ENCODE assay signal across 1 cellular context in genomic region chr13:27424246-27425150, GRCh38.
TF ChIP-seq lines count a peak whose summit lies in the region.

GTF3A (plus strand) TSS chr13:27424619.

TF ChIP-seq in GM12878, 131 proteins besides CTCF, POLR2A, EP300 and RAD21 (continued from another document and continues in another):
- 0 out of 2 replicates have a peak, but pooled peaks have one; percentile 40 for TF ChIP-seq ZNF592 (IDR thresholded peaks at IDR 0.05)
- no peak for TF ChIP-seq ZBTB4 (CRISPR knock-in tag; IDR thresholded peaks at IDR 0.05)
- peak; percentile 100 for TF ChIP-seq IKZF1 (conservative IDR thresholded peaks at IDR 0.05)
- peak in 1 of 2 experiments; percentile 23; a peak in 1 of 3 replicates for TF ChIP-seq EGR1 (IDR thresholded peaks at IDR 0.05; ENCODE audit: borderline replicate concordance in 1 of 2, low read depth in 2 of 2, low read length in 2 of 2)
- TF ChIP-seq BRCA1 (IDR thresholded peaks at IDR 0.05; ENCODE audit: low read depth, low read length): no peak
- peak; percentile 85; the same call in 1 of the 2 replicates for TF ChIP-seq NR2F1 (conservative IDR thresholded peaks at IDR 0.05)
- TF ChIP-seq HCFC1 (IDR thresholded peaks at IDR 0.05; ENCODE audit: low read length): 0 out of 2 replicates have a peak, but pooled peaks have one; percentile 50
- peak; percentile 56; the same call in 1 of the 2 replicates for TF ChIP-seq BCLAF1 (IDR thresholded peaks at IDR 0.05)
- no peak for TF ChIP-seq RFX5 (IDR thresholded peaks at IDR 0.05; ENCODE audit: low read depth, low read length)
- peak; percentile 62; the same call in 1 of the 2 replicates for TF ChIP-seq NR2C1 (IDR thresholded peaks at IDR 0.05)
- TF ChIP-seq JUND (IDR thresholded peaks at IDR 0.05; ENCODE audit: low read depth, low read length): no peak
- TF ChIP-seq GATAD2B (conservative IDR thresholded peaks at IDR 0.05; ENCODE audit: low read depth): peak; percentile 95
- no peak for TF ChIP-seq HDAC2 (IDR thresholded peaks at IDR 0.05)
- TF ChIP-seq ZZZ3 (IDR thresholded peaks at IDR 0.05; ENCODE audit: control insufficient read depth, insufficient read length, low read depth): no peak
- no peak; the same call in 1 of the 2 replicates for TF ChIP-seq TAF1 (IDR thresholded peaks at IDR 0.05; ENCODE audit: borderline replicate concordance, low read depth, low read length)
- peak; percentile 77; the same call in 1 of the 2 replicates for TF ChIP-seq MLLT1 (IDR thresholded peaks at IDR 0.05)
- peak; percentile 55 for TF ChIP-seq USF2 (IDR thresholded peaks at IDR 0.05; ENCODE audit: borderline replicate concordance, low read depth, low read length)
- TF ChIP-seq ZNF687 (IDR thresholded peaks at IDR 0.05): peak; percentile 98
- no peak for TF ChIP-seq EED (IDR thresholded peaks at IDR 0.05; ENCODE audit: low read depth)
- peak; percentile 66; the same call in 1 of the 2 replicates for TF ChIP-seq POLR2AphosphoS2 (IDR thresholded peaks at IDR 0.05; ENCODE audit: low read depth, low read length)
- TF ChIP-seq SMARCA5 (IDR thresholded peaks at IDR 0.05): peak; percentile 83
- peak; percentile 65; the same call in 1 of the 2 replicates for TF ChIP-seq ZNF24 (IDR thresholded peaks at IDR 0.05)
- TF ChIP-seq MAX (IDR thresholded peaks at IDR 0.05; ENCODE audit: low read depth, low read length): peak; percentile 99
- TF ChIP-seq ESRRA (IDR thresholded peaks at IDR 0.05; ENCODE audit: low read length): no peak
- no peak for TF ChIP-seq MTA2 (IDR thresholded peaks at IDR 0.05; ENCODE audit: low read depth)
- peak; percentile 34; the same call in 1 of the 2 replicates for TF ChIP-seq RUNX3 (IDR thresholded peaks at IDR 0.05; ENCODE audit: low read length)
- no peak for TF ChIP-seq TBL1XR1 (IDR thresholded peaks at IDR 0.05; ENCODE audit: low read depth, low read length)
- TF ChIP-seq E4F1 (IDR thresholded peaks at IDR 0.05; ENCODE audit: borderline replicate concordance, partially characterized antibody): no peak
- TF ChIP-seq TCF7 (IDR thresholded peaks at IDR 0.05; ENCODE audit: borderline replicate concordance): no peak
- TF ChIP-seq EZH2 (IDR thresholded peaks at IDR 0.05; ENCODE audit: borderline replicate concordance, control insufficient read depth, low read depth, low read length): no peak
- peak; percentile 98 to 100 for TF ChIP-seq BHLHE40 (IDR thresholded peaks at IDR 0.05; ENCODE audit: borderline replicate concordance in 1 of 2, low read depth in 2 of 2, low read length in 1 of 2)
- TF ChIP-seq SMC3 (IDR thresholded peaks at IDR 0.05; ENCODE audit: borderline replicate concordance, low read length): no peak
- peak; percentile 87 for TF ChIP-seq SIN3A (IDR thresholded peaks at IDR 0.05; ENCODE audit: low read depth, low read length)
- no peak for TF ChIP-seq MEF2A (IDR thresholded peaks at IDR 0.05; ENCODE audit: insufficient read depth, low read depth, low read length)
- no peak for TF ChIP-seq ZNF217 (IDR thresholded peaks at IDR 0.05)
- 0 out of 2 replicates have a peak, but pooled peaks have one; percentile 16 for TF ChIP-seq NFXL1 (IDR thresholded peaks at IDR 0.05; ENCODE audit: borderline replicate concordance)
- no peak for TF ChIP-seq PBX3 (IDR thresholded peaks at IDR 0.05; ENCODE audit: insufficient replicate concordance, low read depth, low read length)
- TF ChIP-seq BACH1 (IDR thresholded peaks at IDR 0.05; ENCODE audit: borderline replicate concordance): peak; percentile 72; the same call in 1 of the 2 replicates
- TF ChIP-seq JUNB (IDR thresholded peaks at IDR 0.05): no peak
